In genomic region chr12:98998697-98999299, GRCh38 we compare ENCODE assay signal across 8 cellular contexts.
DNase-seq lines count a peak whose midpoint lies in the region; ATAC-seq lines count a peak whose summit lies in the region.

No MANE protein-coding gene starts in this region.

- ATAC-seq in GM21737 (IDR thresholded peaks at IDR 0.05; ENCODE audit: unreplicated experiment), result peak; percentile 79

- peak; percentile 70 for DNase-seq in NCI-H82 (lab: John Stamatoyannopoulos, UW)
- DNase-seq in NCI-H82 treated with DMSO at 0.1 percent for 48 hours (lab: John Stamatoyannopoulos, UW; ENCODE audit: unreplicated experiment), result no peak
- peak; percentile 32 for DNase-seq in HuH-7.5 (ENCODE audit: low spot score)
- DNase-seq in RKO (ENCODE audit: low spot score), result peak; percentile 71
- peak; percentile 25 for DNase-seq in fibroblast of gingiva (ENCODE audit: low read depth)
- peak; percentile 78 for DNase-seq in pons (ENCODE audit: low spot score)
- no peak for DNase-seq in T-helper 9 cell

Comparison
In these comparisons a context has a peak if more than half of its experiments do, and no peak if none do; other contexts are left out.
1. DNase-seq: peak in NCI-H82 (single experiment), HuH-7.5 (single experiment), RKO (single experiment), fibroblast of gingiva (single experiment) and pons (single experiment); none in NCI-H82 treated with DMSO at 0.1 percent for 48 hours (single experiment) and T-helper 9 cell (single experiment).